8 cellular contexts compared by ENCODE assay signal in the genomic region with DNA sequence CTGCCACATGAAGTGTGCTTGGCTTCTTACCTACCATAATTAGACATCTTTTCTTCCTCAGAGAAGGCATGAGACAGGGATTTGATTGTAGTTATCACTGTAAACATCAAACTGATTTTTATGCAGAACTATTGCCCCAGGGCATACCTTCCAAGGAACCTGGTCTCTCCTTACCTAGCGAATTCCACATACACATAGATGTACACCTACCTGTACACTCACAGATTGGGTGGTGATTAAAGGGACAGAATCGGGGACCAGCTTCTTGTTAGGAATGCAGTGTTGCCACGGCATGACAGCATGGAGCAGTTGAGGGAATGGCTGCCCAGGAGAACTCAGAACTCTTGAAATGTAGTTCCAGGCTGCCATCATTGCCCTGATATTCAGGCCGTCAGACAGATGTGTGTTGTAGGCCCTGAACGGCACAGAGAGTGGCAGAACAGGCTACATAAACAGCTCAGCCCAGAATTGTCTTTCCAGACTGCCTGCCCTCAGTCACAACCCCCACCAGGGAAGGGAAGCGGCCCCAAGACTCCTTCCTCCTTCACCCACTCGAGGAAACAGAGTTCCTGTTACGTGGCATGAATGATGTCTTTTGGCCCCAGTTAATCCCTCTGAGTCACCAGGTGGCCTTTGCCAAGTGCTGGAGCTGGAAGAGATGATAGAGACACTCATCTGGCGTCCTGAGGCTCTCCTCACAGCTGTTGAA. TPM values are rescaled to one million over a fixed set of nuclear protein-coding genes. Genes with fewer than 3 reads are reported as not detected.
DNase-seq lines count a peak whose midpoint lies in the region; ATAC-seq and TF ChIP-seq lines count a peak whose summit lies in the region.

No MANE protein-coding gene starts in this region.

- H3K4me1 ChIP-seq in right cardiac atrium (ENCODE audit: control insufficient read depth, insufficient read depth, low read length) = peaks cover 50% of the 10 kb centered on the region
- peaks cover 69 to 77% (median 73%) of the 10 kb centered on the region in 3 donors for H3K4me1 ChIP-seq in skeletal muscle tissue (ENCODE audit: control insufficient read depth in 3 of 3, insufficient read depth in 3 of 3, low read length in 3 of 3)

- peak; percentile 52 to 69 for ATAC-seq in right cardiac atrium
- ATAC-seq in GM18861 (IDR thresholded peaks at IDR 0.05; ENCODE audit: unreplicated experiment) = no peak

- no peak overlapping the region for H3K4me3 ChIP-seq in WERI-Rb-1 (ENCODE audit: low read depth, low read length)
- H3K4me3 ChIP-seq in right cardiac atrium (ENCODE audit: low read length) = no peak overlapping the region
- H3K4me3 ChIP-seq in skeletal muscle tissue (ENCODE audit: low read length in 3 of 3) = peak overlapping the region in 2 of 3 donors; percentile 3 to 15

- intact Hi-C loops in right cardiac atrium (cut with DNase I) = loop anchor here (5.0 to 10.0 kb wide), 3 partner anchors 93 to 196 kb away; partner anchors contain the start of gene CAVIN1 (in 2 of the 4)

- DNase-seq in HK-2 (ENCODE audit: unreplicated experiment) (peak; percentile 88), WERI-Rb-1 (peak; percentile 69), right cardiac atrium (peak; percentile 88 to 90 (median 90)), activated gamma-delta T cell treated with Interleukin-2 at 50 U/mL for 16 hours (no peak), DMS153 treated with DMSO at 0.1 percent for 48 hours (lab: John Stamatoyannopoulos, UW; ENCODE audit: unreplicated experiment) (no peak), globus pallidus (ENCODE audit: low spot score) (no peak)

- H3K27me3 ChIP-seq in WERI-Rb-1 (ENCODE audit: insufficient read depth, low read depth, severe bottlenecking) (no peaks in the 10 kb centered on the region), right cardiac atrium (ENCODE audit: control insufficient read depth, insufficient read depth) (no peaks in the 10 kb centered on the region), skeletal muscle tissue (ENCODE audit: control insufficient read depth in 3 of 3, insufficient read depth in 3 of 3, low read length in 3 of 3) (no peaks in the 10 kb centered on the region)

- H3K9ac ChIP-seq in skeletal muscle tissue (ENCODE audit: low read depth in 1 of 3, low read length in 3 of 3) = peak overlapping the region; percentile 25 to 40 (median 35)

- H3K27ac ChIP-seq in WERI-Rb-1 (peak overlapping the region; percentile 81), right cardiac atrium (ENCODE audit: low read length) (peak overlapping the region; percentile 99), skeletal muscle tissue (ENCODE audit: low read depth, low read length) (peak overlapping the region; percentile 92)

- H3K36me3 ChIP-seq in WERI-Rb-1 = peaks cover 61% of the 10 kb centered on the region
- peaks cover 35 to 63% (median 42%) of the 10 kb centered on the region in 3 donors for H3K36me3 ChIP-seq in skeletal muscle tissue (ENCODE audit: control insufficient read depth in 3 of 3, insufficient read depth in 3 of 3, low read length in 3 of 3)

- WGBS in right cardiac atrium = 29% methylated on average over 9 of the region's 9 CpGs

- TF ChIP-seq CTCF in WERI-Rb-1 (IDR thresholded peaks at IDR 0.05; ENCODE audit: low read depth, low read length) = no peak

- no peaks in the 10 kb centered on the region for H3K9me3 ChIP-seq in WERI-Rb-1 (ENCODE audit: severe bottlenecking)
- no peaks in the 10 kb centered on the region for H3K9me3 ChIP-seq in right cardiac atrium (ENCODE audit: control insufficient read depth, low read length)
- H3K9me3 ChIP-seq in skeletal muscle tissue (ENCODE audit: control insufficient read depth in 3 of 3, low read length in 3 of 3) = no peaks in the 10 kb centered on the region

RNA-seq across cellular contexts. Expression of gene NAGLU, which starts 17.8 kb away (rescaled TPM):
- total RNA-seq in right cardiac atrium (10 to 100 TPM; 11.3 to 18.8 (median 15.0) TPM), skeletal muscle tissue (14.1 TPM)
- 13.7 TPM for polyA plus RNA-seq in right cardiac atrium

RNA-seq across cellular contexts. Expression of gene HSD17B1, which starts 34.5 kb away (rescaled TPM):
- total RNA-seq in right cardiac atrium (1 to 10 TPM; 1.2 to 1.6 (median 1.4) TPM), skeletal muscle tissue (1.6 TPM)
- 2.5 TPM for polyA plus RNA-seq in right cardiac atrium

RNA-seq across cellular contexts. Expression of gene COASY, which starts 43.7 kb away (rescaled TPM):
- 10 to 100 TPM; 32.4 to 45.5 (median 40.0) TPM for total RNA-seq in right cardiac atrium
- 30.2 TPM for polyA plus RNA-seq in right cardiac atrium
- 6.3 TPM for total RNA-seq in skeletal muscle tissue

RNA-seq across cellular contexts. Expression of gene MLX, which starts 48.7 kb away (rescaled TPM):
- total RNA-seq in right cardiac atrium = 10 to 100 TPM; 46.9 to 63.8 (median 54.2) TPM
- 65.0 TPM for polyA plus RNA-seq in right cardiac atrium
- 21.9 TPM for total RNA-seq in skeletal muscle tissue

RNA-seq across cellular contexts. Expression of gene PSMC3IP, which starts 59.3 kb away (rescaled TPM):
- total RNA-seq in right cardiac atrium = 1 to 10 TPM; 1.4 to 3.3 (median 2.5) TPM
- 2.2 TPM for polyA plus RNA-seq in right cardiac atrium
- total RNA-seq in skeletal muscle tissue = 2.1 TPM

Comparison
In these comparisons a context has a peak if more than half of its experiments do, and no peak if none do; other contexts are left out.
1. DNase-seq: peak in HK-2 (single experiment), WERI-Rb-1 (single experiment) and right cardiac atrium (3 of 3); none in activated gamma-delta T cell treated with Interleukin-2 at 50 U/mL for 16 hours (single experiment), DMS153 treated with DMSO at 0.1 percent for 48 hours (single experiment) and globus pallidus (single experiment).
2. H3K4me3 ChIP-seq: peak in skeletal muscle tissue (2 of 3); none in WERI-Rb-1 (single experiment) and right cardiac atrium (single experiment).
3. Peak in every context shown above with its lines, with median percentiles within 50 percentile points of each other: H3K27ac ChIP-seq.